8 cellular contexts compared by ENCODE assay signal in genomic region chr11:59615637-59616395, GRCh38. TPM values are rescaled to one million over a fixed set of nuclear protein-coding genes. Genes with fewer than 3 reads are reported as not detected.
DNase-seq lines count a peak whose midpoint lies in the region; ATAC-seq and TF ChIP-seq lines count a peak whose summit lies in the region.

Gene OSBP (minus strand): TSS chr11:59615774. CDS start chr11:59615664, 110 bp downstream.

- no peak for TF ChIP-seq CTCF in AG09309 (IDR thresholded peaks at IDR 0.05; ENCODE audit: control insufficient read depth, insufficient read depth, low read depth, low read length, missing control alignments)

- H3K4me3 Mint-ChIP-seq in immature natural killer cell: peak within 1 kb of the TSS; percentile 91 to 99 (median 96)

- peaks cover 45 to 50% of the 10 kb centered on the region in 2 donors for H3K4me1 Mint-ChIP-seq in immature natural killer cell

- no peaks in the 10 kb centered on the region for H3K9me3 Mint-ChIP-seq in immature natural killer cell

- ATAC-seq in GM19023 (IDR thresholded peaks at IDR 0.05; ENCODE audit: unreplicated experiment) (peak; percentile 87), HG03280 (IDR thresholded peaks at IDR 0.05; ENCODE audit: unreplicated experiment) (peak; percentile 85)

- no peaks in the 10 kb centered on the region for H3K36me3 Mint-ChIP-seq in immature natural killer cell

- peak; percentile 100 for DNase-seq in AG09309 (ENCODE audit: low read depth)
- peak; percentile 99 for DNase-seq in NCI-H345 treated with DMSO at 0.1 percent for 48 hours (lab: John Stamatoyannopoulos, UW; ENCODE audit: unreplicated experiment)
- DNase-seq in activated CD4-positive, CD25-positive, alpha-beta regulatory T cell (lab: John Stamatoyannopoulos, UW): peak; percentile 99
- DNase-seq in central memory CD4-positive, alpha-beta T cell: peak; percentile 100
- DNase-seq in immature natural killer cell: peak; percentile 99 to 100 (median 99)
- peak; percentile 100 for DNase-seq in smooth muscle cell of the brain vasculature (ENCODE audit: low read depth, low spot score)

- peak within 1 kb of the TSS; percentile 86 to 98 (median 96) for H3K27ac Mint-ChIP-seq in immature natural killer cell

- H3K4me3 ChIP-seq in AG09309 (ENCODE audit: control insufficient read depth, low read depth, low read length): peak within 1 kb of the TSS; percentile 82

- H3K27me3 Mint-ChIP-seq in immature natural killer cell (ENCODE audit: low read depth in 3 of 3): peaks cover 6 to 15% (median 12%) of the 10 kb centered on the region in 3 donors

RNA-seq across cellular contexts. Expression of gene OSBP, which starts in this region (rescaled TPM):
- polyA plus RNA-seq in immature natural killer cell: 10 to 100 TPM; 14.7 to 22.2 (median 19.0) TPM

Comparison
In these comparisons a context has a peak if more than half of its experiments do, and no peak if none do; other contexts are left out.
1. Peak in every context shown above with its lines: DNase-seq, ATAC-seq and H3K4me3 ChIP-seq.